Comparison of ENCODE assay signal across 8 cellular contexts in genomic region chr12:21940972-21941521, GRCh38.
A peak's percentile ranks its signal among the peaks of the same experiment; 100 is the strongest.
DNase-seq lines count a peak whose midpoint lies in the region; ATAC-seq, FAIRE-seq and TF ChIP-seq lines count a peak whose summit lies in the region.

Gene ABCC9, minus strand, starts transcription at chr12:21941426. Its CDS starts 4,752 bp downstream, at chr12:21936674.

- H3K9ac ChIP-seq in stomach smooth muscle (ENCODE audit: low read length in 2 of 2): peak within 1 kb of the TSS; percentile 87 to 94

- H3K27ac ChIP-seq in layer of hippocampus (ENCODE audit: low read depth, low read length) (peak within 1 kb of the TSS; percentile 57), stomach smooth muscle (ENCODE audit: low read length) (peak within 1 kb of the TSS; percentile 89)

- TF ChIP-seq CTCF in choroid plexus epithelial cell (conservative IDR thresholded peaks at IDR 0.05; ENCODE audit: low read depth, low read length): peak; percentile 8

- ATAC-seq in HG03432 (IDR thresholded peaks at IDR 0.05; ENCODE audit: unreplicated experiment) (peak; percentile 70), HG03442 (IDR thresholded peaks at IDR 0.05; ENCODE audit: unreplicated experiment) (no peak)

- peak; percentile 14 for DNase-seq in Ammon's horn (ENCODE audit: low spot score)
- peak; percentile 29 for DNase-seq in choroid plexus epithelial cell (ENCODE audit: low read depth)
- no peak for DNase-seq in HTR-8/SVneo (ENCODE audit: insufficient read length, low spot score)
- no peak for DNase-seq in NCI-H345 (lab: John Stamatoyannopoulos, UW)

- H3K9me3 ChIP-seq in stomach smooth muscle (ENCODE audit: control insufficient read depth in 2 of 2, low read length in 2 of 2): peaks cover 0 to 3% of the 10 kb centered on the region in 2 donors

- peaks cover 2% of the 10 kb centered on the region for H3K27me3 ChIP-seq in layer of hippocampus (ENCODE audit: control insufficient read depth, insufficient read depth, low read length)
- H3K27me3 ChIP-seq in stomach smooth muscle (ENCODE audit: control insufficient read depth in 1 of 2, insufficient read depth in 2 of 2, low read length in 2 of 2): no peaks in the 10 kb centered on the region

- peaks cover 2% of the 10 kb centered on the region for H3K4me1 ChIP-seq in stomach smooth muscle (ENCODE audit: control insufficient read depth, insufficient read depth, low read length)

- no peak for FAIRE-seq in HTR-8/SVneo (lab: Jason Lieb, UNC)

- H3K36me3 ChIP-seq in stomach smooth muscle (ENCODE audit: control insufficient read depth in 2 of 2, insufficient read depth in 2 of 2, low read length in 2 of 2): peaks cover 2 to 5% of the 10 kb centered on the region in 2 donors

- H3K4me3 ChIP-seq in choroid plexus epithelial cell (ENCODE audit: low read depth, low read length) (peak within 1 kb of the TSS; percentile 51), stomach smooth muscle (ENCODE audit: low read length in 2 of 2) (peak within 1 kb of the TSS; percentile 75 to 83)

Comparison
In these comparisons a context has a peak if more than half of its experiments do, and no peak if none do; other contexts are left out.
1. DNase-seq: peak in Ammon's horn (single experiment) and choroid plexus epithelial cell (single experiment); none in HTR-8/SVneo (single experiment) and NCI-H345 (single experiment).